In the genomic region with DNA sequence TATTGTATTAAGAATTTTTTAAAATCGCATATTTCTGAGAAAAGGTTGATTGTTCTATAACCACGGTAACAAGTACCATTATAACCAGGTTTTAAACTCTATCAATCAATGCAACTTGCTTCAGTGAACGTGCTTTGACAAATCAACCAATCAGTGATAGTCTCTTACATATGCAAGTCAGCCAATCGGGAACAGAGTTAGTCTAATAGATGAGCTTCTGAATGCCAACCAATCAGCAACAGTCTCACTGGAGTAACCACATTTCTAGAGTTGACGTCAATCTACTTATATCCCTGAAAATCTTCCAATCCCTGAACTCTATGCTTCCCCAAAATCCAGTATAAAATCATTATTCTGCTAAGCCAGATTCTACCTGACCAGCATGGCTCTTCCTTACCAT, we compare ENCODE assay signal across 26 cellular contexts. TPM values are rescaled to one million over a fixed set of nuclear protein-coding genes. Genes with fewer than 3 reads are reported as not detected.
A peak's percentile ranks its signal among the peaks of the same experiment; 100 is the strongest.
DNase-seq lines count a peak whose midpoint lies in the region; ATAC-seq, FAIRE-seq and TF ChIP-seq lines count a peak whose summit lies in the region.
"Had no signal": no experiment of that assay in that cellular context is flagged by ENCODE, and none has a peak within 500 bp of the region (broad histone marks: within the 10 kb centered on the region; RNA-seq: fewer than 3 reads in every experiment).

No MANE protein-coding gene starts in this region.

- H3K27me3 ChIP-seq in BE2C (no peaks in the 10 kb centered on the region), K562 (ENCODE audit: control insufficient read depth in 2 of 2, insufficient read depth in 2 of 2, low read length in 2 of 2) (peaks cover 0 to 9% of the 10 kb centered on the region in 2 experiments; a peak in 3 of 5 replicates)
- H3K27me3 ChIP-seq: BLaER1 treated with 17β-estradiol and CSF1 and Interleukin-3, amounts not matched to agents 10 nM and 100 nM; breast epithelium; gastroesophageal sphincter; transverse colon had no signal

- peaks cover 10% of the 10 kb centered on the region for H3K27me3 Mint-ChIP-seq in HFFc6 (ENCODE audit: insufficient read depth)
- H3K27me3 Mint-ChIP-seq: activated CD4-positive, alpha-beta T cell treated with anti-CD3 and anti-CD28 coated beads, Interleukin-2, amount 10 ng/mL, durations not matched to agents 7 days and 5 days had no signal

- no peaks in the 10 kb centered on the region for H3K4me1 Mint-ChIP-seq in HFFc6 (ENCODE audit: low read depth)
- H3K4me1 Mint-ChIP-seq: activated B cell treated with CpG ODN at 0.5 μM for 24 hours; activated CD4-positive, alpha-beta T cell treated with anti-CD3 and anti-CD28 coated beads, Interleukin-2, amount 10 ng/mL, durations not matched to agents 7 days and 5 days; nephron; stimulated activated effector memory CD8-positive, alpha-beta T cell treated with anti-CD3 and anti-CD28 coated beads, Interleukin-12 subunit alpha, Interleukin-12 subunit beta, amount 100 ng/mL, for 72 hours had no signal

- DNase-seq in BE2C (peak; percentile 41), HFFc6 (peak; percentile 17), NCI-H748 treated with DMSO at 0.1 percent for 48 hours (lab: John Stamatoyannopoulos, UW) (peak; percentile 7), K562 (ENCODE audit: extremely low read depth in 1 of 4, low spot score in 3 of 4) (peak; percentile 10 to 55 (median 32)), NCI-H1930 (lab: John Stamatoyannopoulos, UW) (no peak), HCEC 1CT (no peak), NCI-H2029 treated with DMSO at 0.1 percent for 48 hours (lab: John Stamatoyannopoulos, UW) (no peak)
- DNase-seq: activated B cell treated with CpG ODN at 0.5 μM for 24 hours; activated CD4-positive, alpha-beta T cell treated with anti-CD3 and anti-CD28 coated beads, Interleukin-2, amount 10 ng/mL, durations not matched to agents 7 days and 5 days; activated effector memory CD4-positive, alpha-beta T cell treated with Interleukin-2 at 50 U/mL for 16 hours; activated T-cell treated with anti-CD3 and anti-CD28 coated beads, Interleukin-2, amount 50 U/mL, for 1 hour; DMS79 treated with DMSO at 0.1 percent for 48 hours; H7; NCI-H1436 treated with DMSO at 0.1 percent for 48 hours; transverse colon had no signal

- no TSS peak for BruUV-seq in K562 (replicated peaks; lab: Mats Ljungman, UMichigan)

- CTCF ChIA-PET in K562 (lab: Yijun Ruan, JAX; ENCODE audit: low intra/inter-chr PET ratio), result no interaction called here

- H3K36me3 Mint-ChIP-seq in HFFc6 (ENCODE audit: low read depth), result no peaks in the 10 kb centered on the region
- H3K36me3 Mint-ChIP-seq: activated naive CD4-positive, alpha-beta T cell treated with anti-CD3 and anti-CD28 coated beads, Interleukin-2, amount 50 U/mL, for 72 hours; stimulated activated effector memory CD8-positive, alpha-beta T cell treated with anti-CD3 and anti-CD28 coated beads, Interleukin-12 subunit alpha, Interleukin-12 subunit beta, amount 100 ng/mL, for 72 hours had no signal

- H3K27ac ChIP-seq in K562 (ENCODE audit: extremely low read depth, low read depth, low read length), result no peak overlapping the region
- H3K27ac ChIP-seq: BLaER1 treated with 17β-estradiol and CSF1 and Interleukin-3, amounts not matched to agents 10 nM and 100 nM; breast epithelium; gastroesophageal sphincter; transverse colon had no signal

- POLR2A ChIA-PET in K562 (lab: Yijun Ruan, JAX), result no interaction called here

- no peak for TF ChIP-seq EP300 in K562 (IDR thresholded peaks at IDR 0.05; ENCODE audit: low read length)

- in situ Hi-C loops in K562 (cut with MboI), result loop anchor here (25.0 kb wide), 1 partner anchor 219 kb away; no protein-coding TSS in a partner anchor

- H3K9ac ChIP-seq in K562 (ENCODE audit: insufficient read depth in 1 of 2, low read depth in 2 of 2, low read length in 2 of 2), result no peak overlapping the region
- H3K9ac ChIP-seq: BLaER1 treated with 17β-estradiol and CSF1 and Interleukin-3, amounts not matched to agents 10 nM and 100 nM had no signal

- no peak overlapping the region for H3K27ac Mint-ChIP-seq in HFFc6
- H3K27ac Mint-ChIP-seq: activated B cell treated with CpG ODN at 0.5 μM for 24 hours; activated CD4-positive, alpha-beta T cell treated with anti-CD3 and anti-CD28 coated beads, Interleukin-2, amount 10 ng/mL, durations not matched to agents 7 days and 5 days; activated naive CD4-positive, alpha-beta T cell treated with anti-CD3 and anti-CD28 coated beads, Interleukin-2, amount 50 U/mL, for 72 hours; nephron; stimulated activated effector memory CD8-positive, alpha-beta T cell treated with anti-CD3 and anti-CD28 coated beads, Interleukin-12 subunit alpha, Interleukin-12 subunit beta, amount 100 ng/mL, for 72 hours had no signal

- H3K4me3 ChIP-seq in BE2C (ENCODE audit: low read depth, low read length) (peak overlapping the region; percentile 38), K562 (no peak overlapping the region)
- H3K4me3 ChIP-seq: BLaER1 treated with 17β-estradiol and CSF1 and Interleukin-3, amounts not matched to agents 10 nM and 100 nM; breast epithelium; gastroesophageal sphincter; lung; transverse colon had no signal

- ATAC-seq in K562, result peak; percentile 64
- no peak for ATAC-seq in GM21717 (IDR thresholded peaks at IDR 0.05; ENCODE audit: unreplicated experiment)
- ATAC-seq: activated naive CD4-positive, alpha-beta T cell treated with anti-CD3 and anti-CD28 coated beads, Interleukin-2, amount 50 U/mL, for 72 hours; gastroesophageal sphincter; Panc1; stimulated activated effector memory CD8-positive, alpha-beta T cell treated with anti-CD3 and anti-CD28 coated beads, Interleukin-12 subunit alpha, Interleukin-12 subunit beta, amount 100 ng/mL, for 72 hours had no signal

- no peak for FAIRE-seq in K562 (lab: Jason Lieb, UNC)
- FAIRE-seq: GM18507, GM19239 had no signal

- WGBS in K562 (ENCODE audit: insufficient coverage, low coverage, missing lambda C conversion rate), result 0% methylated on average over 5 of the region's 5 CpGs

- no peak overlapping the region for H3K4me3 Mint-ChIP-seq in HFFc6
- H3K4me3 Mint-ChIP-seq: activated B cell treated with CpG ODN at 0.5 μM for 24 hours; activated CD4-positive, alpha-beta T cell treated with anti-CD3 and anti-CD28 coated beads, Interleukin-2, amount 10 ng/mL, durations not matched to agents 7 days and 5 days; nephron; stimulated activated effector memory CD8-positive, alpha-beta T cell treated with anti-CD3 and anti-CD28 coated beads, Interleukin-12 subunit alpha, Interleukin-12 subunit beta, amount 100 ng/mL, for 72 hours had no signal

- H3K9me3 Mint-ChIP-seq in HFFc6, result no peaks in the 10 kb centered on the region
- H3K9me3 Mint-ChIP-seq: activated B cell treated with CpG ODN at 0.5 μM for 24 hours; activated CD4-positive, alpha-beta T cell treated with anti-CD3 and anti-CD28 coated beads, Interleukin-2, amount 10 ng/mL, durations not matched to agents 7 days and 5 days; activated naive CD4-positive, alpha-beta T cell treated with anti-CD3 and anti-CD28 coated beads, Interleukin-2, amount 50 U/mL, for 72 hours; nephron; stimulated activated effector memory CD8-positive, alpha-beta T cell treated with anti-CD3 and anti-CD28 coated beads, Interleukin-12 subunit alpha, Interleukin-12 subunit beta, amount 100 ng/mL, for 72 hours had no signal

- H3K79me2 ChIP-seq in K562 (ENCODE audit: control insufficient read depth, insufficient read depth, low read length), result no peaks in the 10 kb centered on the region

- H3K4me1 ChIP-seq in BE2C (no peaks in the 10 kb centered on the region; the same call in 1 of the 2 replicates), K562 (replicated peaks in 1 of 2; ENCODE audit: control insufficient read depth in 2 of 2, insufficient read depth in 2 of 2, low read length in 2 of 2) (no peaks in the 10 kb centered on the region)
- H3K4me1 ChIP-seq: breast epithelium, gastroesophageal sphincter, transverse colon had no signal

- peak overlapping the region; percentile 51; the same call in 1 of the 2 replicates for H2AFZ ChIP-seq in K562 (ENCODE audit: low read depth, low read length)

- H3K9me1 ChIP-seq in K562 (ENCODE audit: control insufficient read depth, insufficient read depth, low read length), result no peaks in the 10 kb centered on the region

- no peak for TF ChIP-seq CTCF in BE2C (IDR thresholded peaks at IDR 0.05; ENCODE audit: low read depth, low read length)
- no peak for TF ChIP-seq CTCF in HFFc6 (IDR thresholded peaks at IDR 0.05)
- TF ChIP-seq CTCF in K562 (IDR thresholded peaks at IDR 0.05 in 2 of 3, conservative IDR thresholded peaks at IDR 0.05 in 1 of 3; ENCODE audit: insufficient read depth in 2 of 3, low read depth in 1 of 3, low read length in 3 of 3), result no peak

- TF ChIP-seq POLR2A in K562 (conservative IDR thresholded peaks at IDR 0.05), result no peak

- intact Hi-C loops in K562 (cut with micrococcal nuclease), result no loop called here

- H3K36me3 ChIP-seq in BE2C (no peaks in the 10 kb centered on the region), K562 (ENCODE audit: control insufficient read depth, insufficient read depth, low read length) (no peaks in the 10 kb centered on the region)
- H3K36me3 ChIP-seq: BLaER1 treated with 17β-estradiol and CSF1 and Interleukin-3, amounts not matched to agents 10 nM and 100 nM; breast epithelium; gastroesophageal sphincter; transverse colon had no signal

- TF ChIP-seq RAD21 in K562 (CRISPR knock-in tag; conservative IDR thresholded peaks at IDR 0.05 in 1 of 2, IDR thresholded peaks at IDR 0.05 in 1 of 2), result no peak

- H3K4me2 ChIP-seq in K562 (ENCODE audit: insufficient read depth, low read length), result 0 out of 2 replicates have a peak overlapping the region, but pooled peaks have one; percentile 18
- H3K4me2 ChIP-seq: BLaER1 treated with 17β-estradiol and CSF1 and Interleukin-3, amounts not matched to agents 10 nM and 100 nM had no signal

- no peaks in the 10 kb centered on the region for H4K20me1 ChIP-seq in K562 (replicated peaks; ENCODE audit: control insufficient read depth, insufficient read depth, low read length)
- H4K20me1 ChIP-seq: BLaER1 treated with 17β-estradiol and CSF1 and Interleukin-3, amounts not matched to agents 10 nM and 100 nM had no signal

- H3K9me3 ChIP-seq in BE2C (no peaks in the 10 kb centered on the region), K562 (replicated peaks; ENCODE audit: control insufficient read depth, insufficient read depth, low read depth, low read length) (no peaks in the 10 kb centered on the region)
- H3K9me3 ChIP-seq: BLaER1 treated with 17β-estradiol and CSF1 and Interleukin-3, amounts not matched to agents 10 nM and 100 nM; breast epithelium; gastroesophageal sphincter; transverse colon had no signal

RNA-seq across cellular contexts. Expression of gene TRUB1, which starts 44.7 kb away (rescaled TPM):
- 14.8 TPM for polyA plus RNA-seq in BE2C (2012; ENCODE audit: insufficient read depth, insufficient read length, low read depth)
- total RNA-seq in HFFc6 (2021; fragmentation: NEBNext Ultra II Directional; extraction: Animal tissue kit (Norgen Biotek cat#: 25700)), result 10 to 100 TPM; 17.4 to 23.2 (median 22.3) TPM
- 6.1 and 12.2 TPM in 2 replicates for total RNA-seq in K562 (2011; cell fraction: chromatin; rRNA removed; ENCODE audit: low replicate concordance)
- total RNA-seq in K562 (2011; cell fraction: nucleolus; rRNA removed), result 4.5 and 7.2 TPM in 2 replicates
- 6.8 and 7.3 TPM in 2 replicates for total RNA-seq in K562 (2011; cell fraction: nucleoplasm; rRNA removed)
- total RNA-seq in K562 (2014; rRNA removed) (14.3 and 16.5 TPM in 2 replicates), K562 (2014; rRNA removed; fragmentation: Illumina TruSeq; extraction: Trizol) (15.9 and 17.6 TPM in 2 replicates), K562 (2015; rRNA removed; fragmentation: Illumina TruSeq; extraction: Trizol) (13.7 and 14.6 TPM in 2 replicates), K562 (2021) (9.9 and 11.3 TPM in 2 replicates)
- polyA plus RNA-seq in K562 (2011; rRNA removed) (8.6 and 11.5 TPM in 2 replicates), K562 (2014; fragmentation: Illumina TruSeq; extraction: Trizol) (11.1 and 12.9 TPM in 2 replicates), K562 (2014; fragmentation: Nextera tagmentation; extraction: Ambion mirVana) (1 to 10 TPM; 4.6 to 7.6 TPM), K562 (2014; rRNA removed) (9.7 and 9.8 TPM in 2 replicates)
- polyA plus RNA-seq in K562 (2011; cell fraction: cytosol; rRNA removed), result 1.7 and 4.2 TPM in 2 replicates
- polyA plus RNA-seq in K562 (2011; cell fraction: nucleus; rRNA removed), result 3.7 and 4.8 TPM in 2 replicates
- 5.1 and 5.8 TPM in 2 replicates for polyA plus RNA-seq in K562 (2012)
- polyA minus RNA-seq in K562 (2011; rRNA and poly(A)+ RNA removed), result 12.5 and 14.9 TPM in 2 replicates
- 6.0 and 6.5 TPM in 2 replicates for polyA minus RNA-seq in K562 (2011; cell fraction: cytosol; rRNA and poly(A)+ RNA removed)
- polyA minus RNA-seq in K562 (2011; cell fraction: nucleus; rRNA and poly(A)+ RNA removed), result 8.8 and 11.7 TPM in 2 replicates

Comparison
In these comparisons a context has a peak if more than half of its experiments do, and no peak if none do; other contexts are left out.
1. DNase-seq: peak in BE2C (single experiment), HFFc6 (single experiment), NCI-H748 treated with DMSO at 0.1 percent for 48 hours (single experiment) and K562 (4 of 4); none in NCI-H1930 (0 of 2), HCEC 1CT (single experiment) and NCI-H2029 treated with DMSO at 0.1 percent for 48 hours (single experiment).